Comparison of ENCODE assay signal across 9 cellular contexts in genomic region chr16:25707982-25708583, GRCh38. TPM values are rescaled to one million over a fixed set of nuclear protein-coding genes. Genes with fewer than 3 reads are reported as not detected.
DNase-seq lines count a peak whose midpoint lies in the region; ATAC-seq and TF ChIP-seq lines count a peak whose summit lies in the region.
"Had no signal": no experiment of that assay in that cellular context is flagged by ENCODE, and none has a peak within 500 bp of the region (broad histone marks: within the 10 kb centered on the region; RNA-seq: fewer than 3 reads in every experiment).

No MANE protein-coding gene starts in this region.

- no peaks in the 10 kb centered on the region for H3K9me3 Mint-ChIP-seq in CD8-positive, alpha-beta T cell

- no peaks in the 10 kb centered on the region for H3K4me1 Mint-ChIP-seq in CD8-positive, alpha-beta T cell (ENCODE audit: low read depth)

- in situ Hi-C loops in GM13976 (cut with MboI; ENCODE audit: low sequenced_read_pairs, unreplicated experiment), result no loop called here

- ATAC-seq in foreskin keratinocyte, result no peak
- ATAC-seq in GM18867 (IDR thresholded peaks at IDR 0.05; ENCODE audit: unreplicated experiment), result no peak
- no peak for ATAC-seq in CD8-positive, alpha-beta T cell
- ATAC-seq in HG03139 (IDR thresholded peaks at IDR 0.05; ENCODE audit: unreplicated experiment), result no peak
- ATAC-seq in HG02884 (IDR thresholded peaks at IDR 0.05; ENCODE audit: unreplicated experiment), result no peak

- DNase-seq in BE2C (peak; percentile 17), GM13976 (ENCODE audit: low spot score) (peak; percentile 41), RKO (ENCODE audit: low spot score) (peak; percentile 46), foreskin keratinocyte (peak in 1 of 2 donors; percentile 5)
- no peak for DNase-seq in CD8-positive, alpha-beta T cell

- TF ChIP-seq CTCF in BE2C (IDR thresholded peaks at IDR 0.05; ENCODE audit: low read depth, low read length) (peak; percentile 47), GM13976 (IDR thresholded peaks at IDR 0.05; ENCODE audit: borderline replicate concordance, control extremely low read depth, extremely low read depth, insufficient read depth, missing control alignments) (peak; percentile 33), foreskin keratinocyte (conservative IDR thresholded peaks at IDR 0.05) (peak; percentile 38)
- TF ChIP-seq CTCF in CD8-positive, alpha-beta T cell (IDR thresholded peaks at IDR 0.05), result no peak

- CTCF ChIA-PET in CD8-positive, alpha-beta T cell (lab: Charles Lee), result no interaction called here

- H3K4me3 Mint-ChIP-seq in CD8-positive, alpha-beta T cell, result no peak overlapping the region

- peaks cover 17% of the 10 kb centered on the region for H3K27me3 Mint-ChIP-seq in CD8-positive, alpha-beta T cell (ENCODE audit: low read depth)

- H3K4me3 ChIP-seq in BE2C (ENCODE audit: low read depth, low read length), result no peak overlapping the region
- no peak overlapping the region for H3K4me3 ChIP-seq in CD8-positive, alpha-beta T cell (ENCODE audit: low read depth, low read length)

- H3K4me1 ChIP-seq in BE2C, result no peaks in the 10 kb centered on the region
- H3K4me1 ChIP-seq in foreskin keratinocyte, result no peaks in the 10 kb centered on the region
- H3K4me1 ChIP-seq in CD8-positive, alpha-beta T cell (ENCODE audit: insufficient read depth, low read length), result no peaks in the 10 kb centered on the region

- H3K9me3 ChIP-seq in BE2C, result no peaks in the 10 kb centered on the region
- no peaks in the 10 kb centered on the region for H3K9me3 ChIP-seq in CD8-positive, alpha-beta T cell (ENCODE audit: low read length)
- H3K9me3 ChIP-seq: neutrophil had no signal

- H3K27me3 ChIP-seq in BE2C, result no peaks in the 10 kb centered on the region
- no peaks in the 10 kb centered on the region for H3K27me3 ChIP-seq in foreskin keratinocyte
- no peaks in the 10 kb centered on the region for H3K27me3 ChIP-seq in CD8-positive, alpha-beta T cell (ENCODE audit: insufficient read depth, low read length)

- no peaks in the 10 kb centered on the region for H3K36me3 Mint-ChIP-seq in CD8-positive, alpha-beta T cell

- POLR2A ChIA-PET in CD8-positive, alpha-beta T cell (lab: Charles Lee), result no interaction called here

- intact Hi-C loops in CD8-positive, alpha-beta T cell (cut with DNase I, micrococcal nuclease), result no loop called here

- no peaks in the 10 kb centered on the region for H3K36me3 ChIP-seq in BE2C
- H3K36me3 ChIP-seq in CD8-positive, alpha-beta T cell (ENCODE audit: insufficient read depth, low read length), result no peaks in the 10 kb centered on the region
- H3K36me3 ChIP-seq: neutrophil had no signal

- H3K27ac Mint-ChIP-seq in CD8-positive, alpha-beta T cell, result no peak overlapping the region

- H3K27ac ChIP-seq in foreskin keratinocyte, result no peak overlapping the region
- no peak overlapping the region for H3K27ac ChIP-seq in CD8-positive, alpha-beta T cell (ENCODE audit: low read depth, low read length)
- H3K27ac ChIP-seq: neutrophil had no signal

RNA-seq across cellular contexts. Expression of gene HS3ST4, which starts 16.3 kb away (rescaled TPM):
- polyA plus RNA-seq in BE2C (2012; ENCODE audit: insufficient read depth, insufficient read length, low read depth), result not detected
- not detected in 2 replicates for total RNA-seq in foreskin keratinocyte
- polyA plus RNA-seq in foreskin keratinocyte, result not detected in 2 replicates
- total RNA-seq in CD8-positive, alpha-beta T cell, result not detected

Comparison
In these comparisons a context has a peak if more than half of its experiments do, and no peak if none do; other contexts are left out.
1. DNase-seq: peak in BE2C (single experiment), GM13976 (single experiment) and RKO (single experiment); none in CD8-positive, alpha-beta T cell (0 of 7).